1 cellular context compared by ENCODE assay signal in genomic region chr3:37072892-37073291, GRCh38.
TF ChIP-seq lines count a peak whose summit lies in the region.

No MANE protein-coding gene starts in this region.

TF ChIP-seq in K562, 482 proteins besides CTCF, POLR2A, EP300 and RAD21 (continued from another document):
- TF ChIP-seq CXXC5 (CRISPR knock-in tag; IDR thresholded peaks at IDR 0.05): no peak
